Comparison of ENCODE assay signal across 21 cellular contexts in the genomic region with DNA sequence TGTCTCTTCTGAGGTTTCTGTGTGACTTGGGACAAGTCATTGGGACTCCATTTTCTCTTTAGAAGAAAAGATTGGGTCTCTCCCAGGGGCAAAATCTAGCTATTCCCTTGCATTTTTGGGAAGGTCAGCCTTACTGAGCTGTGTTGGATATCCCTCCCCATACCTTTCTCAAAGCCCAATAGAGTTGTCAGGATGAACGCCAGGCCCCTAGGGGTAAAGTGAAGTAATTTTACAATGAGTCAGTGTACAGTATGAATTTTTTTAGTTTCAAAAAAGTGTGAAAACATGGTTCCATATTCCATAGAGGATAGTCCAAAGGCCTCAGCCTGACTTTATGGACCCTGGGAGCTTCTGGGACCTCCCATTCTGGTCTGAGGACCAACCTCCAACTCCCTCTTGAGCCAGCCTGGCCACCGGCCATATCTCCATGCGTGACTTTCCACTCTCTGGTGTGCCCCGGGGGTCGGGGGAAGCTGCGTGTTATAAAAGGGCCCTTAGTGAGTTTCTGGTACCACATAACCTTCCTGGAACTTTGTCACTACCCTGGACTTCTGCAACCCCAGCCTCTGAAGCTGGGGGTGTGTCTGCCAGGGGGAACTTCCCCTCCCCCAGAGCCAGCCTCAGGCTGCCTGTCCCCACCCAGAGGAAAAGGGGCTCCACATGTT. TPM values are rescaled to one million over a fixed set of nuclear protein-coding genes. Genes with fewer than 3 reads are reported as not detected.
DNase-seq lines count a peak whose midpoint lies in the region; ATAC-seq, FAIRE-seq and TF ChIP-seq lines count a peak whose summit lies in the region.
"Had no signal": no experiment of that assay in that cellular context is flagged by ENCODE, and none has a peak within 500 bp of the region (broad histone marks: within the 10 kb centered on the region; RNA-seq: fewer than 3 reads in every experiment).

No MANE protein-coding gene starts in this region.

- no peaks in the 10 kb centered on the region for H3K9me3 Mint-ChIP-seq in activated T-cell treated with anti-CD3 and anti-CD28 coated beads, Interleukin-2, amount 50 U/mL, for 24 hours
- H3K9me3 Mint-ChIP-seq: activated naive CD4-positive, alpha-beta T cell treated with anti-CD3 and anti-CD28 coated beads, Interleukin-2, amount 50 U/mL, for 72 hours; activated T-cell treated with anti-CD3 and anti-CD28 coated beads, Interleukin-2, amount 50 U/mL, for 4 hours; stimulated activated naive B cell treated with anti-CD40 and anti-IgM and Interleukin-4, amounts not matched to agents 10 μg/mL and 1 μg/mL and 100 μg/mL, for 72 hours; T-helper 1 cell treated with Interleukin-12 subunit alpha and Interleukin-12 subunit beta and Interleukin-4 antibody, amounts not matched to agents 30 μg/mL and 1 μg/mL, for 36 hours had no signal

- H3K4me1 ChIP-seq in GM23248 (ENCODE audit: insufficient read depth) (peaks cover 8% of the 10 kb centered on the region), RWPE2 (ENCODE audit: insufficient read depth, poor library complexity, severe bottlenecking) (no peaks in the 10 kb centered on the region)

- no peaks in the 10 kb centered on the region for H3K9me3 ChIP-seq in GM23248 (ENCODE audit: low read depth)
- no peaks in the 10 kb centered on the region for H3K9me3 ChIP-seq in RWPE2 (ENCODE audit: severe bottlenecking)
- H3K9me3 ChIP-seq: Caco-2, SJCRH30, thyroid gland had no signal

- no peaks in the 10 kb centered on the region for H3F3A ChIP-seq in GM23248 (ENCODE audit: insufficient read depth)

- no peaks in the 10 kb centered on the region for H3K79me2 ChIP-seq in GM23248 (ENCODE audit: insufficient read depth)

- H2AFZ ChIP-seq in GM23248 = no peak overlapping the region

- no peaks in the 10 kb centered on the region for H3K36me3 Mint-ChIP-seq in activated T-cell treated with anti-CD3 and anti-CD28 coated beads, Interleukin-2, amount 50 U/mL, for 24 hours (ENCODE audit: low read depth)
- H3K36me3 Mint-ChIP-seq: activated naive CD4-positive, alpha-beta T cell treated with anti-CD3 and anti-CD28 coated beads, Interleukin-2, amount 50 U/mL, for 72 hours; stimulated activated naive B cell treated with anti-CD40 and anti-IgM and Interleukin-4, amounts not matched to agents 10 μg/mL and 1 μg/mL and 100 μg/mL, for 72 hours had no signal

- no peak overlapping the region for H3K27ac Mint-ChIP-seq in activated T-cell treated with anti-CD3 and anti-CD28 coated beads, Interleukin-2, amount 50 U/mL, for 24 hours
- H3K27ac Mint-ChIP-seq: activated CD8-positive, alpha-beta T cell treated with anti-CD3 and anti-CD28 coated beads, Interleukin-2, amount 10 ng/mL, durations not matched to agents 7 days and 5 days; activated naive CD4-positive, alpha-beta T cell treated with anti-CD3 and anti-CD28 coated beads, Interleukin-2, amount 50 U/mL, for 72 hours; stimulated activated naive B cell treated with anti-CD40 and anti-IgM and Interleukin-4, amounts not matched to agents 10 μg/mL and 1 μg/mL and 100 μg/mL, for 72 hours; T-helper 1 cell treated with Interleukin-12 subunit alpha and Interleukin-12 subunit beta and Interleukin-4 antibody, amounts not matched to agents 30 μg/mL and 1 μg/mL, for 36 hours had no signal

- H3K27me3 ChIP-seq in GM23248 (replicated peaks; ENCODE audit: insufficient read depth) (no peaks in the 10 kb centered on the region), RWPE2 (ENCODE audit: insufficient read depth, poor library complexity, severe bottlenecking) (no peaks in the 10 kb centered on the region)
- H3K27me3 ChIP-seq: SJCRH30, thyroid gland had no signal

- 71 to 79% methylated on average over 6 of the region's 6 CpGs for WGBS in GM23248 (ENCODE audit: low coverage in 1 of 2, low lambda C conversion rate in 2 of 2, missing lambda C conversion rate in 2 of 2), 2 experiments

- in situ Hi-C loops in GM23248 (cut with MboI) = no loop called here

- H3K27me3 Mint-ChIP-seq in activated T-cell treated with anti-CD3 and anti-CD28 coated beads, Interleukin-2, amount 50 U/mL, for 24 hours = no peaks in the 10 kb centered on the region

- no peaks in the 10 kb centered on the region for H4K20me1 ChIP-seq in GM23248 (ENCODE audit: insufficient read depth)

- no peak overlapping the region for H3K27ac ChIP-seq in GM23248
- H3K27ac ChIP-seq in RWPE2 (ENCODE audit: poor library complexity, severe bottlenecking) = no peak overlapping the region
- H3K27ac ChIP-seq: SJCRH30, thyroid gland, VCaP had no signal

- FAIRE-seq in H54 (lab: Jason Lieb, UNC) = no peak

- DNase-seq in GM23248 (peak; percentile 39), RWPE2 (ENCODE audit: low spot score) (peak; percentile 42), fibroblast of pulmonary artery (ENCODE audit: low read depth) (no peak), sciatic nerve (ENCODE audit: low spot score) (peak; percentile 48), DMS53 treated with DMSO at 0.1 percent for 48 hours (lab: John Stamatoyannopoulos, UW; ENCODE audit: unreplicated experiment) (no peak), H54 (ENCODE audit: insufficient read length, low spot score) (no peak)
- DNase-seq in activated T-cell treated with anti-CD3 and anti-CD28 coated beads, Interleukin-2, amount 50 U/mL, for 24 hours = no peak
- DNase-seq: activated CD8-positive, alpha-beta T cell treated with anti-CD3 and anti-CD28 coated beads, Interleukin-2, amount 10 ng/mL, durations not matched to agents 7 days and 5 days; activated T-cell treated with anti-CD3 and anti-CD28 coated beads, Interleukin-2, amount 50 U/mL, for 4 hours; Karpas-422; NCI-H1092 treated with DMSO at 0.1 percent for 48 hours; NCI-H526; SJCRH30; stimulated activated naive B cell treated with anti-CD40 and anti-IgM and Interleukin-4, amounts not matched to agents 10 μg/mL and 1 μg/mL and 100 μg/mL, for 72 hours; thyroid gland had no signal

- no peak overlapping the region for H3K4me3 Mint-ChIP-seq in activated T-cell treated with anti-CD3 and anti-CD28 coated beads, Interleukin-2, amount 50 U/mL, for 24 hours
- H3K4me3 Mint-ChIP-seq: activated CD8-positive, alpha-beta T cell treated with anti-CD3 and anti-CD28 coated beads, Interleukin-2, amount 10 ng/mL, durations not matched to agents 7 days and 5 days; activated T-cell treated with anti-CD3 and anti-CD28 coated beads, Interleukin-2, amount 50 U/mL, for 4 hours; stimulated activated naive B cell treated with anti-CD40 and anti-IgM and Interleukin-4, amounts not matched to agents 10 μg/mL and 1 μg/mL and 100 μg/mL, for 72 hours; T-helper 1 cell treated with Interleukin-12 subunit alpha and Interleukin-12 subunit beta and Interleukin-4 antibody, amounts not matched to agents 30 μg/mL and 1 μg/mL, for 36 hours had no signal

- H3K4me3 ChIP-seq in GM23248 = no peak overlapping the region
- H3K4me3 ChIP-seq in RWPE2 (ENCODE audit: severe bottlenecking) = no peak overlapping the region
- H3K4me3 ChIP-seq in fibroblast of pulmonary artery (replicated peaks; ENCODE audit: low read depth, low read length) = no peak overlapping the region
- H3K4me3 ChIP-seq: SJCRH30, thyroid gland had no signal

- ATAC-seq in RWPE2 (ENCODE audit: low read depth) (peak; percentile 73), sciatic nerve (no peak)
- ATAC-seq: activated CD8-positive, alpha-beta T cell treated with anti-CD3 and anti-CD28 coated beads, Interleukin-2, amount 10 ng/mL, durations not matched to agents 7 days and 5 days; activated naive CD4-positive, alpha-beta T cell treated with anti-CD3 and anti-CD28 coated beads, Interleukin-2, amount 50 U/mL, for 72 hours; activated T-cell treated with anti-CD3 and anti-CD28 coated beads, Interleukin-2, amount 50 U/mL, for 4 hours; esophagus mucosa; left lobe of liver; stimulated activated naive B cell treated with anti-CD40 and anti-IgM and Interleukin-4, amounts not matched to agents 10 μg/mL and 1 μg/mL and 100 μg/mL, for 72 hours had no signal

- no peak overlapping the region for H3K4me2 ChIP-seq in GM23248 (ENCODE audit: unreplicated experiment)

- H3K36me3 ChIP-seq in GM23248 (ENCODE audit: low read depth) = no peaks in the 10 kb centered on the region
- H3K36me3 ChIP-seq in RWPE2 (ENCODE audit: low read depth) = no peaks in the 10 kb centered on the region
- H3K36me3 ChIP-seq: SJCRH30, thyroid gland had no signal

- intact Hi-C loops in sciatic nerve (cut with DNase I) = no loop called here

- TF ChIP-seq CTCF in RWPE2 (IDR thresholded peaks at IDR 0.05; ENCODE audit: poor library complexity, severe bottlenecking) (no peak), fibroblast of pulmonary artery (IDR thresholded peaks at IDR 0.05; ENCODE audit: low read length, missing control alignments) (peak; percentile 4)

- no peaks in the 10 kb centered on the region for H3K9me2 ChIP-seq in GM23248 (ENCODE audit: insufficient read depth)

- H3K9ac ChIP-seq in GM23248 = no peak overlapping the region

- no peaks in the 10 kb centered on the region for H3K4me1 Mint-ChIP-seq in activated T-cell treated with anti-CD3 and anti-CD28 coated beads, Interleukin-2, amount 50 U/mL, for 24 hours (ENCODE audit: low read depth)
- H3K4me1 Mint-ChIP-seq: stimulated activated naive B cell treated with anti-CD40 and anti-IgM and Interleukin-4, amounts not matched to agents 10 μg/mL and 1 μg/mL and 100 μg/mL, for 72 hours had no signal

- TF ChIP-seq POLR2A in H54 (IDR thresholded peaks at IDR 0.05; ENCODE audit: low read depth, low read length) = no peak

RNA-seq across cellular contexts. Expression of gene SYNPO, which starts 52.5 kb away (rescaled TPM):
- total RNA-seq in GM23248 (2014; rRNA removed; shearing (Covaris generic)) = 6.1 and 7.7 TPM in 2 replicates
- polyA plus RNA-seq in GM23248 (2016; fragmentation: Nextera tagmentation; extraction: Ambion mirVana) = 5.6 and 6.3 TPM in 2 replicates
- 179 TPM for total RNA-seq in sciatic nerve

Comparison
In these comparisons a context has a peak if more than half of its experiments do, and no peak if none do; other contexts are left out.
1. DNase-seq: peak in GM23248 (single experiment), RWPE2 (single experiment) and sciatic nerve (single experiment); none in fibroblast of pulmonary artery (single experiment), DMS53 treated with DMSO at 0.1 percent for 48 hours (single experiment), activated T-cell treated with anti-CD3 and anti-CD28 coated beads, Interleukin-2, amount 50 U/mL, for 24 hours (single experiment) and H54 (single experiment).
2. RNA of gene SYNPO, which starts 52.5 kb away (total RNA-seq): 179 TPM in sciatic nerve (single experiment); 6.1 to 7.7 TPM in GM23248; every median in the first group is over 10 times any median in the second.